ENCODE assay signal across 1 cellular context in the genomic region with DNA sequence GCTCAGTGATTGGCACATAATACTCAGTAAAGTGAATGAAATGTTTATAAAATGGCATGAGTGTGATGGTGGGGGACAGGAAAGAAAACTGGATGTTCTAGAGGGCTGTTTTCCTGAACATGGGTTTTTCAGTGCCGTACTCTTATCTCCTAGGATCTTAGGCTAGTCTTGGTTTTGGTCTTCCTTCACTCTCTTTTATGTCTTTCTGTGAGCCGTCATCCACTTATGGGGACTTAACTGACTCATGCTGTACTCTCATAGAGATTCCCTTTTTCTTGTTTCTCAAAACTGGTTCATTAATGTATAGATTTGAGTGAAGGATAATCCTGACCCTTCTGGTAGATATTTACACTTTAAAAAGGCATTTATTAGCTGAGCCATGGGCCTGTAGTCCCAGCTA.
TF ChIP-seq lines count a peak whose summit lies in the region.

No MANE protein-coding gene starts in this region.

TF ChIP-seq in GM23338, 12 proteins besides CTCF, POLR2A, EP300 and RAD21 (continued from another document):
- TF ChIP-seq ZNF462 (CRISPR knock-in tag; IDR thresholded peaks at IDR 0.05) (no peak), STAT1 (IDR thresholded peaks at IDR 0.05; ENCODE audit: unreplicated experiment) (no peak), ZNF331 (CRISPR knock-in tag; IDR thresholded peaks at IDR 0.05; ENCODE audit: low read depth) (no peak), ZNF114 (CRISPR knock-in tag; IDR thresholded peaks at IDR 0.05) (no peak)
TF ChIP-seq in GM23338: peak in this region for 0.
